Comparison of ENCODE assay signal across 9 cellular contexts in genomic region chr19:47776568-47776967, GRCh38. TPM values are rescaled to one million over a fixed set of nuclear protein-coding genes. Genes with fewer than 3 reads are reported as not detected.
A peak's percentile ranks its signal among the peaks of the same experiment; 100 is the strongest.
DNase-seq lines count a peak whose midpoint lies in the region; ATAC-seq and TF ChIP-seq lines count a peak whose summit lies in the region.
"Had no signal": no experiment of that assay in that cellular context is flagged by ENCODE, and none has a peak within 500 bp of the region (broad histone marks: within the 10 kb centered on the region; RNA-seq: fewer than 3 reads in every experiment).

No MANE protein-coding gene starts in this region.

- WGBS in esophagus, 2 donors = 35 to 36% methylated on average over 4 of the region's 4 CpGs
- 43% methylated on average over 4 of the region's 4 CpGs for WGBS in prostate gland

- no peak for TF ChIP-seq POLR2A in prostate gland (IDR thresholded peaks at IDR 0.05)

- peak overlapping the region; percentile 50 to 51 for H3K27ac ChIP-seq in esophagus (ENCODE audit: low read depth in 2 of 2, low read length in 1 of 2)
- peak overlapping the region in 1 of 2 donors; percentile 99 for H3K27ac ChIP-seq in prostate gland

- H3K4me1 ChIP-seq in esophagus (ENCODE audit: control insufficient read depth in 2 of 2, insufficient read depth in 2 of 2, low read length in 1 of 2) (peaks cover 5 to 13% of the 10 kb centered on the region in 2 donors), prostate gland (replicated peaks) (peaks cover 6% of the 10 kb centered on the region)

- intact Hi-C loops in prostate gland (cut with DNase I) = loop anchor here (5.0 kb wide), 1 partner anchor 59 kb away; no protein-coding TSS in a partner anchor

- ATAC-seq in HG03469 (IDR thresholded peaks at IDR 0.05; ENCODE audit: unreplicated experiment) (no peak), HG03342 (IDR thresholded peaks at IDR 0.05; ENCODE audit: unreplicated experiment) (no peak)

- H3K9me3 ChIP-seq in esophagus (ENCODE audit: control insufficient read depth in 2 of 2, insufficient read depth in 1 of 2, low read depth in 1 of 2, low read length in 1 of 2) (peaks cover 0 to 2% of the 10 kb centered on the region in 2 donors), prostate gland (no peaks in the 10 kb centered on the region)

- peak; percentile 38 for DNase-seq in HT1080 (ENCODE audit: low read depth)
- peak; percentile 95 for DNase-seq in NCI-H510A treated with DMSO at 0.1 percent for 48 hours (lab: John Stamatoyannopoulos, UW)
- DNase-seq in prostate gland (ENCODE audit: low spot score) = peak; percentile 40
- no peak for DNase-seq in HuH-7.5 (ENCODE audit: low spot score)
- no peak for DNase-seq in HEK293T (ENCODE audit: extremely low spot score)

- H3K4me3 ChIP-seq in esophagus (ENCODE audit: low read depth in 1 of 2, low read length in 2 of 2) (no peak overlapping the region), prostate gland (no peak overlapping the region)

- no peak for TF ChIP-seq CTCF in prostate gland (IDR thresholded peaks at IDR 0.05)

- peaks cover 0 to 11% of the 10 kb centered on the region in 2 donors for H3K36me3 ChIP-seq in esophagus (ENCODE audit: control insufficient read depth in 2 of 2, insufficient read depth in 2 of 2, low read length in 1 of 2)
- peaks cover 0 to 4% of the 10 kb centered on the region in 2 donors for H3K36me3 ChIP-seq in prostate gland

- CTCF ChIA-PET in HEK293T (lab: Yijun Ruan, JAX) = no interaction called here

- POLR2A ChIA-PET in HEK293T (lab: Yijun Ruan, JAX) = no interaction called here

- H3K27me3 ChIP-seq in esophagus (ENCODE audit: control insufficient read depth in 1 of 2, insufficient read depth in 2 of 2, low read length in 2 of 2) (no peaks in the 10 kb centered on the region), prostate gland (replicated peaks; ENCODE audit: insufficient read depth) (no peaks in the 10 kb centered on the region)

TF ChIP-seq in HEK293T, 16 proteins besides CTCF, POLR2A, EP300 and RAD21:
- TF ChIP-seq ARNT (IDR thresholded peaks at IDR 0.05) (no peak), SUZ12 (IDR thresholded peaks at IDR 0.05) (no peak), PKNOX1 (IDR thresholded peaks at IDR 0.05) (no peak), HDGF (IDR thresholded peaks at IDR 0.05; ENCODE audit: borderline replicate concordance) (no peak), ZNF384 (IDR thresholded peaks at IDR 0.05) (no peak), ELF4 (IDR thresholded peaks at IDR 0.05) (no peak), LEF1 (IDR thresholded peaks at IDR 0.05; ENCODE audit: borderline replicate concordance) (no peak), FOXK2 (IDR thresholded peaks at IDR 0.05) (no peak), FOXA1 (IDR thresholded peaks at IDR 0.05) (no peak), BHLHE40 (IDR thresholded peaks at IDR 0.05; ENCODE audit: borderline replicate concordance) (no peak), TARDBP (IDR thresholded peaks at IDR 0.05) (no peak), NFRKB (IDR thresholded peaks at IDR 0.05) (no peak), FOXM1 (IDR thresholded peaks at IDR 0.05; ENCODE audit: borderline replicate concordance) (no peak), L3MBTL2 (conservative IDR thresholded peaks at IDR 0.05) (no peak), SP1 (IDR thresholded peaks at IDR 0.05) (no peak)

RNA-seq across cellular contexts. Expression of gene SELENOW, which starts 1.9 kb away (rescaled TPM):
- 124 and 165 TPM in 2 replicates for total RNA-seq in HT1080 (2014; rRNA removed; shearing (Covaris generic))
- 174 and 278 TPM in 2 replicates for polyA plus RNA-seq in HT1080 (2015; cell fraction: cytosol; rRNA removed)
- 47.1 and 57.5 TPM in 2 replicates for polyA plus RNA-seq in HT1080 (2015; cell fraction: nucleus; rRNA removed)
- polyA plus RNA-seq in esophagus = 100 to 1,000 TPM; 212 to 257 TPM
- total RNA-seq in prostate gland = 100 to 1,000 TPM; 301 to 565 TPM

RNA-seq across cellular contexts. Expression of gene TPRX1, which starts 27.8 kb away (rescaled TPM):
- not detected in 2 replicates for total RNA-seq in HT1080 (2014; rRNA removed; shearing (Covaris generic))
- not detected in 2 replicates for polyA plus RNA-seq in HT1080 (2015; cell fraction: cytosol; rRNA removed)
- polyA plus RNA-seq in HT1080 (2015; cell fraction: nucleus; rRNA removed) = not detected in 2 replicates
- not detected for polyA plus RNA-seq in esophagus
- total RNA-seq in prostate gland = under 1 TPM in 1 of 2 donors, not detected in 1; 0.91 TPM
- total RNA-seq: RPMI7951 had no signal

RNA-seq across cellular contexts. Expression of gene NOP53, which starts 31.2 kb away (rescaled TPM):
- total RNA-seq in HT1080 (2014; rRNA removed; shearing (Covaris generic)) = 87.2 and 111 TPM in 2 replicates
- 274 and 285 TPM in 2 replicates for polyA plus RNA-seq in HT1080 (2015; cell fraction: cytosol; rRNA removed)
- polyA plus RNA-seq in HT1080 (2015; cell fraction: nucleus; rRNA removed) = 162 and 173 TPM in 2 replicates
- 100 to 1,000 TPM; 245 to 253 TPM for polyA plus RNA-seq in esophagus
- total RNA-seq in prostate gland = 100 to 1,000 TPM; 465 to 586 TPM

RNA-seq across cellular contexts. Expression of gene CRX, which starts 45.2 kb away (rescaled TPM):
- not detected in 2 replicates for total RNA-seq in HT1080 (2014; rRNA removed; shearing (Covaris generic))
- polyA plus RNA-seq in HT1080 (2015; cell fraction: cytosol; rRNA removed) = not detected in 2 replicates
- polyA plus RNA-seq in HT1080 (2015; cell fraction: nucleus; rRNA removed) = not detected in 2 replicates
- not detected for polyA plus RNA-seq in esophagus
- under 1 TPM in 1 of 2 donors, not detected in 1; 0.34 TPM for total RNA-seq in prostate gland
- total RNA-seq: RPMI7951 had no signal

Comparison
In these comparisons a context has a peak if more than half of its experiments do, and no peak if none do; other contexts are left out.
1. DNase-seq: peak in HT1080 (single experiment), NCI-H510A treated with DMSO at 0.1 percent for 48 hours (single experiment) and prostate gland (single experiment); none in HuH-7.5 (single experiment) and HEK293T (single experiment).